In genomic region chr3:64166584-64167155, GRCh38 we compare ENCODE assay signal across 13 cellular contexts. TPM values are rescaled to one million over a fixed set of nuclear protein-coding genes. Genes with fewer than 3 reads are reported as not detected.
A peak's percentile ranks its signal among the peaks of the same experiment; 100 is the strongest.
DNase-seq lines count a peak whose midpoint lies in the region; ATAC-seq and TF ChIP-seq lines count a peak whose summit lies in the region.
"Had no signal": no experiment of that assay in that cellular context is flagged by ENCODE, and none has a peak within 500 bp of the region (broad histone marks: within the 10 kb centered on the region; RNA-seq: fewer than 3 reads in every experiment).

No MANE protein-coding gene starts in this region.

- DNase-seq in Right ventricle myocardium inferior (ENCODE audit: missing footprints) = no peak
- DNase-seq in right atrium auricular region (ENCODE audit: low spot score) = no peak
- peak in 1 of 2 donors; percentile 64 for DNase-seq in ascending aorta (ENCODE audit: low spot score in 2 of 2)
- no peak for DNase-seq in left ventricle myocardium superior
- no peak for DNase-seq in aorta
- DNase-seq in T-helper 2 cell = no peak
- DNase-seq in NCI-H526 treated with DMSO at 0.1 percent for 48 hours (lab: John Stamatoyannopoulos, UW) = no peak
- DNase-seq: activated CD8-positive, alpha-beta memory T cell treated with anti-CD3 and anti-CD28 coated beads for 24 hours; amygdala; CD4-positive, CD25-positive, alpha-beta regulatory T cell; heart left ventricle had no signal

- intact Hi-C loops in Right ventricle myocardium inferior (cut with DNase I) (loop anchor here (10.0 kb wide), 1 partner anchor 132 kb away; no protein-coding TSS in a partner anchor), ascending aorta (cut with DNase I) (loop anchor here (2.0 to 10.0 kb wide), 3 partner anchors 56 to 228 kb away; no protein-coding TSS in a partner anchor), left ventricle myocardium superior (cut with micrococcal nuclease) (no loop called here), aorta (cut with DNase I) (loop anchor here (5.0 to 10.0 kb wide), 3 partner anchors 48 to 134 kb away; no protein-coding TSS in a partner anchor)

- ATAC-seq in Right ventricle myocardium inferior (peak; percentile 35), left ventricle myocardium superior (peak; percentile 69), aorta (ENCODE audit: low FRiP score) (peak; percentile 52), GM21360 (IDR thresholded peaks at IDR 0.05; ENCODE audit: unreplicated experiment) (no peak)

- H3K27me3 ChIP-seq in right atrium auricular region (no peaks in the 10 kb centered on the region), ascending aorta (no peaks in the 10 kb centered on the region), aorta (ENCODE audit: control insufficient read depth in 1 of 2, insufficient read depth in 2 of 2, low read length in 1 of 2) (no peaks in the 10 kb centered on the region)
- H3K27me3 ChIP-seq: heart left ventricle had no signal

- H3K27ac ChIP-seq in right atrium auricular region (no peak overlapping the region), ascending aorta (peak overlapping the region in 1 of 2 donors; percentile 23), aorta (ENCODE audit: low read depth in 1 of 2, low read length in 2 of 2) (no peak overlapping the region)
- H3K27ac ChIP-seq: heart left ventricle, neutrophil had no signal

- H3K9me3 ChIP-seq in right atrium auricular region = no peaks in the 10 kb centered on the region
- no peaks in the 10 kb centered on the region for H3K9me3 ChIP-seq in ascending aorta
- H3K9me3 ChIP-seq in aorta (ENCODE audit: control insufficient read depth, low read length) = no peaks in the 10 kb centered on the region
- H3K9me3 ChIP-seq: heart left ventricle, neutrophil had no signal

- H3K36me3 ChIP-seq in right atrium auricular region (no peaks in the 10 kb centered on the region), ascending aorta (no peaks in the 10 kb centered on the region), aorta (ENCODE audit: control insufficient read depth in 1 of 2, insufficient read depth in 2 of 2, low read length in 1 of 2) (no peaks in the 10 kb centered on the region)
- H3K36me3 ChIP-seq: neutrophil had no signal

- H3K4me1 ChIP-seq in right atrium auricular region = peaks cover 0 to 35% of the 10 kb centered on the region in 2 donors
- H3K4me1 ChIP-seq in ascending aorta = peaks cover 0 to 42% of the 10 kb centered on the region in 2 donors
- peaks cover 2 to 6% of the 10 kb centered on the region in 2 donors for H3K4me1 ChIP-seq in aorta (ENCODE audit: control insufficient read depth in 1 of 2, insufficient read depth in 2 of 2, low read length in 2 of 2)

- 1 to 4% methylated on average over 4 of the region's 4 CpGs for WGBS in aorta, 2 donors

- TF ChIP-seq CTCF in right atrium auricular region (IDR thresholded peaks at IDR 0.05) (peak in 1 of 2 donors; percentile 43), ascending aorta (IDR thresholded peaks at IDR 0.05) (peak in 2 of 3 experiments; percentile 25 to 36)

- no peak overlapping the region for H3K4me3 ChIP-seq in right atrium auricular region
- no peak overlapping the region for H3K4me3 ChIP-seq in ascending aorta
- H3K4me3 ChIP-seq in aorta (ENCODE audit: low read length in 2 of 2) = no peak overlapping the region
- H3K4me3 ChIP-seq: heart left ventricle had no signal

RNA-seq across cellular contexts. Expression of gene PRICKLE2, which starts 58.6 kb away (rescaled TPM):
- total RNA-seq in Right ventricle myocardium inferior = 7.7 TPM
- 10 to 100 TPM; 18.4 to 22.2 TPM for total RNA-seq in right atrium auricular region
- 24.7 TPM for total RNA-seq in ascending aorta
- total RNA-seq in left ventricle myocardium superior = 4.1 TPM
- 10 to 100 TPM; 22.0 to 42.1 TPM for total RNA-seq in aorta
- 1 to 10 TPM; 2.1 to 5.9 TPM for polyA plus RNA-seq in aorta
- polyA plus RNA-seq: CD4-positive, CD25-positive, alpha-beta regulatory T cell had no signal
